ENCODE assay signal across 8 cellular contexts in the genomic region with DNA sequence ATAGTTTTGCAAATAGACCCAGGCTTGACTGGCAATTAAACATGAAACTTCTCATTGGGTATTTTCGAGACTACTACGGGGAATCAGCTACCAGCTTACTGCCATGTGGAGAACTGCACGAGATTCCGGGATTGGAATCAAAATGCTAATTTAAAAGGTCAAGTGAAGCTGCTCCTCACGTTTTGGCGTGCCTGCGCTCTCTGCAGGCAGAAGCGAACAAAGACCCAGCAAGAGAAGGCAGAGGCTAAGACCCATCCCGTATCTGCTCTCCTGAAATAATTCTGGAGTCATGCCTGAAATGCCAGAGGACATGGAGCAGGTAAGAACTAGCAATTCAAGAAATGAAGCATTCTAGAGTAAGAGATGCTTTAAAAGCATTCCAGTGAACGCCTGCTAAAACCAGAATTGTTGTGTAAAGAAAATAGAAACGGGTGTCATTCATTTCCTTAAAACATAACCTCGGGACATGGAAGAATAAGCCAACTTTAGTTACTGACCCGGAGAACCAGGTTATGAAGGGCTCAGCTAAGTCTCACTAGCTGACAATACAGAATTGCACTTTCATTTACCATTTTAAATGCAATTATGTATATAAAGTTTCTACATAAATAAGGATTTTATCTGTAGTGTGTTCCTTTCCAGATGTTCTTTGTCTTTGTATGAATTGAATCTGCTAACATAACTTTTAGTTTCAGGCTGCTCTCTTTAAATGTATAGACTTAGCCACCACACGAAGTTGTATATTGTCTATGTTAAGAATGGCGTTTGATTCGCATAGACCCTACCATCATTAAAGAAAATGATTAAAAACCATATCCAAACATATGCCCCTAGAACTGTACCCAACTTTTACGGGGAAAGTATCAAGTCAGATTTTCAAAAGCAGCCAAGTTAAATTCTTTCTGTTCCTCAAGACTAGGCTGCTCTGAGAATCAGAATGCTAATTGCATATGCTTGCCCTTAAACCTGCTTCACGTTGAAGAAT. TPM values are rescaled to one million over a fixed set of nuclear protein-coding genes. Genes with fewer than 3 reads are reported as not detected.
DNase-seq lines count a peak whose midpoint lies in the region; ATAC-seq and TF ChIP-seq lines count a peak whose summit lies in the region.

No MANE protein-coding gene starts in this region.

- peaks cover 26% of the 10 kb centered on the region for H3K79me2 ChIP-seq in PC-9 (ENCODE audit: low read depth)

- POLR2A ChIA-PET in CD8-positive, alpha-beta memory T cell (lab: Charles Lee), result interaction anchor here (0.7 to 3.3 kb wide), 3 partner anchors 42 to 43 kb away, joined by 3 to 101 read pairs (median 3); partner anchors contain the start of genes HMMR and NUDCD2
- POLR2A ChIA-PET in PC-9 (lab: Charles Lee; ENCODE audit: unreplicated experiment), result interaction anchor here (0.7 to 0.9 kb wide), 2 partner anchors 43 to 471 kb away, joined by 3 to 4 read pairs; partner anchors contain the start of genes HMMR and NUDCD2
- POLR2A ChIA-PET in activated naive CD8-positive, alpha-beta T cell treated with anti-CD3 and anti-CD28 coated beads, Interleukin-2, amount 10 ng/mL, durations not matched to agents 7 days and 5 days (lab: Charles Lee), result interaction anchor here (2.0 to 9.6 kb wide), 2 partner anchors 43 to 66 kb away, joined by 10 to 177 read pairs; partner anchors contain the start of genes CCNG1, HMMR and NUDCD2

- no peaks in the 10 kb centered on the region for H3K9me3 ChIP-seq in CD8-positive, alpha-beta memory T cell (ENCODE audit: low read length)
- 0 out of 2 replicates have a peak, but pooled peaks cover 3% of the 10 kb centered on the region for H3K9me3 ChIP-seq in PC-9 (ENCODE audit: insufficient read depth, low read depth)

- peak in 4 of 5 donors; percentile 8 to 55 (median 42) for DNase-seq in CD8-positive, alpha-beta memory T cell
- DNase-seq in HCEC 1CT (peak; percentile 79), PC-9 (peak; percentile 61 to 63), glomerular visceral epithelial cell (ENCODE audit: extremely low spot score) (peak; percentile 74), nucleus accumbens (lab: John Stamatoyannopoulos, UW) (peak in 45 of 56 donors; percentile 2 to 64 (median 28)), NCI-H2107 treated with DMSO at 0.1 percent for 48 hours (lab: John Stamatoyannopoulos, UW; ENCODE audit: unreplicated experiment) (no peak)
- DNase-seq in activated naive CD8-positive, alpha-beta T cell treated with anti-CD3 and anti-CD28 coated beads, Interleukin-2, amount 10 ng/mL, durations not matched to agents 7 days and 5 days, result no peak

- peaks cover 0 to 1% of the 10 kb centered on the region in 2 donors for H3K27me3 Mint-ChIP-seq in CD8-positive, alpha-beta memory T cell
- H3K27me3 Mint-ChIP-seq in activated naive CD8-positive, alpha-beta T cell treated with anti-CD3 and anti-CD28 coated beads, Interleukin-2, amount 10 ng/mL, durations not matched to agents 7 days and 5 days, result no peaks in the 10 kb centered on the region

- H3K4me1 ChIP-seq in CD8-positive, alpha-beta memory T cell (ENCODE audit: insufficient read depth, low read length), result peaks cover 21% of the 10 kb centered on the region
- H3K4me1 ChIP-seq in PC-9 (replicated peaks; ENCODE audit: insufficient read depth), result peaks cover 29% of the 10 kb centered on the region

- peak overlapping the region; percentile 95 to 99 (median 99) for H3K4me3 Mint-ChIP-seq in CD8-positive, alpha-beta memory T cell
- peak overlapping the region; percentile 95 for H3K4me3 Mint-ChIP-seq in activated naive CD8-positive, alpha-beta T cell treated with anti-CD3 and anti-CD28 coated beads, Interleukin-2, amount 10 ng/mL, durations not matched to agents 7 days and 5 days

- peak overlapping the region; percentile 98 for H3K4me2 ChIP-seq in PC-9

- peaks cover 22% of the 10 kb centered on the region for H3F3A ChIP-seq in PC-9 (ENCODE audit: insufficient read depth, low read depth)

- H3K27ac Mint-ChIP-seq in CD8-positive, alpha-beta memory T cell, result peak overlapping the region; percentile 98 to 100 (median 99)
- H3K27ac Mint-ChIP-seq in activated naive CD8-positive, alpha-beta T cell treated with anti-CD3 and anti-CD28 coated beads, Interleukin-2, amount 10 ng/mL, durations not matched to agents 7 days and 5 days, result peak overlapping the region; percentile 97

- H3K9me2 ChIP-seq in PC-9 (ENCODE audit: insufficient read depth), result no peaks in the 10 kb centered on the region

- no peak; the same call in 1 of the 2 replicates for TF ChIP-seq CTCF in PC-9 (conservative IDR thresholded peaks at IDR 0.05)

- H3K27ac ChIP-seq in CD8-positive, alpha-beta memory T cell (ENCODE audit: low read depth, low read length), result peak overlapping the region; percentile 86
- peak overlapping the region; percentile 72 for H3K27ac ChIP-seq in PC-9

- no peaks in the 10 kb centered on the region for H3K36me3 ChIP-seq in CD8-positive, alpha-beta memory T cell (ENCODE audit: insufficient read depth, low read length)
- no peaks in the 10 kb centered on the region for H3K36me3 ChIP-seq in PC-9 (ENCODE audit: low read depth)

- 0 out of 2 replicates have a peak, but pooled peaks cover 12% of the 10 kb centered on the region for H4K20me1 ChIP-seq in PC-9 (ENCODE audit: insufficient read depth)

- ATAC-seq in activated naive CD8-positive, alpha-beta T cell treated with anti-CD3 and anti-CD28 coated beads, Interleukin-2, amount 10 ng/mL, durations not matched to agents 7 days and 5 days (ENCODE audit: low read depth), result no peak
- ATAC-seq in HG03025 (IDR thresholded peaks at IDR 0.05; ENCODE audit: low FRiP score, unreplicated experiment), result no peak

- intact Hi-C loops in PC-9 (cut with micrococcal nuclease; ENCODE audit: unreplicated experiment), result loop anchor here (2.0 kb wide), 1 partner anchor 67 kb away; the partner anchor contains the start of gene CCNG1

- H3K27me3 ChIP-seq in CD8-positive, alpha-beta memory T cell (ENCODE audit: insufficient read depth, low read length, poor library complexity, severe bottlenecking), result no peaks in the 10 kb centered on the region
- no peaks in the 10 kb centered on the region for H3K27me3 ChIP-seq in PC-9 (ENCODE audit: insufficient read depth, low read depth)

- H3K9me3 Mint-ChIP-seq in CD8-positive, alpha-beta memory T cell, result no peaks in the 10 kb centered on the region
- H3K9me3 Mint-ChIP-seq in activated naive CD8-positive, alpha-beta T cell treated with anti-CD3 and anti-CD28 coated beads, Interleukin-2, amount 10 ng/mL, durations not matched to agents 7 days and 5 days, result no peaks in the 10 kb centered on the region

- peak overlapping the region; percentile 77 for H2AFZ ChIP-seq in PC-9

- peaks cover 37 to 43% (median 41%) of the 10 kb centered on the region in 3 donors for H3K4me1 Mint-ChIP-seq in CD8-positive, alpha-beta memory T cell
- peaks cover 17% of the 10 kb centered on the region for H3K4me1 Mint-ChIP-seq in activated naive CD8-positive, alpha-beta T cell treated with anti-CD3 and anti-CD28 coated beads, Interleukin-2, amount 10 ng/mL, durations not matched to agents 7 days and 5 days

- BruUV-seq in PC-9 (replicated peaks; lab: Mats Ljungman, UMichigan), result no TSS peak

- H3K36me3 Mint-ChIP-seq in CD8-positive, alpha-beta memory T cell, result peaks cover 0 to 31% (median 0%) of the 10 kb centered on the region in 3 donors
- H3K36me3 Mint-ChIP-seq in activated naive CD8-positive, alpha-beta T cell treated with anti-CD3 and anti-CD28 coated beads, Interleukin-2, amount 10 ng/mL, durations not matched to agents 7 days and 5 days, result peaks cover 1% of the 10 kb centered on the region

- peak overlapping the region; percentile 61 for H3K4me3 ChIP-seq in CD8-positive, alpha-beta memory T cell (ENCODE audit: low read length)
- peak overlapping the region; percentile 92 for H3K4me3 ChIP-seq in PC-9

- CTCF ChIA-PET in CD8-positive, alpha-beta memory T cell (lab: Charles Lee), result interaction anchor here (0.6 to 2.9 kb wide), 8 partner anchors 14 to 95 kb away, joined by 3 to 20 read pairs (median 3); partner anchors contain the start of genes HMMR and NUDCD2
- CTCF ChIA-PET in PC-9 (lab: Charles Lee), result no interaction called here

RNA-seq across cellular contexts. Expression of gene MAT2B, which starts 2.0 kb away (rescaled TPM):
- total RNA-seq in CD8-positive, alpha-beta memory T cell, result 100 to 1,000 TPM; 101 to 102 TPM
- 288 TPM for polyA plus RNA-seq in CD8-positive, alpha-beta memory T cell
- 46.3 and 66.2 TPM in 2 replicates for total RNA-seq in PC-9 (2021)
- total RNA-seq in activated naive CD8-positive, alpha-beta T cell treated with anti-CD3 and anti-CD28 coated beads, Interleukin-2, amount 10 ng/mL, durations not matched to agents 7 days and 5 days, result 100 to 1,000 TPM in 1 of 2 experiments, 10 to 100 TPM in 1; 98.7 to 101 TPM

RNA-seq across cellular contexts. Expression of gene HMMR, which starts 43.0 kb away (rescaled TPM):
- 10 to 100 TPM; 40.6 to 43.8 TPM for total RNA-seq in CD8-positive, alpha-beta memory T cell
- 0.18 TPM for polyA plus RNA-seq in CD8-positive, alpha-beta memory T cell
- total RNA-seq in PC-9 (2021), result 83.9 and 94.5 TPM in 2 replicates
- 10 to 100 TPM; 50.5 to 54.5 TPM for total RNA-seq in activated naive CD8-positive, alpha-beta T cell treated with anti-CD3 and anti-CD28 coated beads, Interleukin-2, amount 10 ng/mL, durations not matched to agents 7 days and 5 days

RNA-seq across cellular contexts. Expression of gene NUDCD2, which starts 43.5 kb away (rescaled TPM):
- 10 to 100 TPM; 31.3 to 36.2 TPM for total RNA-seq in CD8-positive, alpha-beta memory T cell
- polyA plus RNA-seq in CD8-positive, alpha-beta memory T cell, result 52.5 TPM
- total RNA-seq in PC-9 (2021), result 68.6 and 71.6 TPM in 2 replicates
- 10 to 100 TPM; 36.2 to 37.1 TPM for total RNA-seq in activated naive CD8-positive, alpha-beta T cell treated with anti-CD3 and anti-CD28 coated beads, Interleukin-2, amount 10 ng/mL, durations not matched to agents 7 days and 5 days

Comparison
In these comparisons a context has a peak if more than half of its experiments do, and no peak if none do; other contexts are left out.
1. DNase-seq: peak in CD8-positive, alpha-beta memory T cell (4 of 5), HCEC 1CT (single experiment), PC-9 (2 of 2), glomerular visceral epithelial cell (single experiment) and nucleus accumbens (45 of 56); none in activated naive CD8-positive, alpha-beta T cell treated with anti-CD3 and anti-CD28 coated beads, Interleukin-2, amount 10 ng/mL, durations not matched to agents 7 days and 5 days (single experiment) and NCI-H2107 treated with DMSO at 0.1 percent for 48 hours (single experiment).